Comparison of ENCODE assay signal across 6 cellular contexts in the genomic region with DNA sequence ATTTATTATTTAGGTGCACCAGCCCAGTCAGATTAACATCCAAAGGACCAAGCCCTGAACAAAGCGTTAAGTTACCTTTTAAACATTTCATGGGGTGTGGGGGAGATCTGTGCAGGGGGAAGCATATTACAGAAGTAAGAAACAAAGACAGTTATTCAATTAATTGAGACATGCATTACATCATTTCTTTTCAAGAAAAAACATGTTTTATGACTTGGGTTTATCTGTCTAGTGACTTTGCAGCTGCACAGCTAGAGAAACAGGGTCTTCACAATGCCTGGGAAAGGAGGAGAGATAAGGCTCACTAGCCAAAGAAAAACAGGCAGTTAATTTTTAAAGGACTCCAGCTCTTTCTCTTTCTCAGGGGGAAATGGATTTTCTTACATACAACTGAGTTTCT.
A peak's percentile ranks its signal among the peaks of the same experiment; 100 is the strongest.
DNase-seq lines count a peak whose midpoint lies in the region; ATAC-seq and TF ChIP-seq lines count a peak whose summit lies in the region.
"Not testable (repeated sequence)": the region's sequence is repeated elsewhere in the genome, so short reads cannot be mapped to it uniquely, and the experiment has no call there.

No MANE protein-coding gene starts in this region.

- not testable (repeated sequence) for H3K9ac ChIP-seq in endodermal cell (ENCODE audit: extremely low read depth, low read length, poor library complexity, severe bottlenecking)

- H3K36me3 ChIP-seq in HEK293 (ENCODE audit: control insufficient read depth in 2 of 2, insufficient read depth in 1 of 2, low read length in 2 of 2); RWPE2 (ENCODE audit: low read depth); endodermal cell (ENCODE audit: control insufficient read depth, insufficient read depth, low read length): not testable (repeated sequence)

- WGBS in endodermal cell (ENCODE audit: insufficient coverage in 1 of 2, insufficient read length in 1 of 2), 2 experiments: 100% methylated on average over 1 of the region's 1 CpG; no CpG with 5 or more reads in 1 of the 2 experiments

- peak overlapping the region; percentile 41 for H3K27ac Mint-ChIP-seq in endodermal cell
- peak overlapping the region; percentile 63 for H3K27ac Mint-ChIP-seq in mesothelial cell of epicardium
- peak overlapping the region; percentile 90 for H3K27ac Mint-ChIP-seq in progenitor cell of endocrine pancreas

- H3K27ac ChIP-seq in HEK293 (ENCODE audit: extremely low read depth, low read depth, low read length); endodermal cell (ENCODE audit: low read depth, low read length): not testable (repeated sequence)
- peak overlapping the region; percentile 29 for H3K27ac ChIP-seq in RWPE2 (ENCODE audit: poor library complexity, severe bottlenecking)

- not testable (repeated sequence) for ATAC-seq in RWPE2 (ENCODE audit: low read depth)

- not testable (repeated sequence) for H3K9me3 Mint-ChIP-seq in endodermal cell; mesothelial cell of epicardium; progenitor cell of endocrine pancreas (ENCODE audit: low read depth)

- H3K27me3 Mint-ChIP-seq in endodermal cell (ENCODE audit: insufficient read depth); mesothelial cell of epicardium (ENCODE audit: low read depth); progenitor cell of endocrine pancreas: not testable (repeated sequence)

- not testable (repeated sequence) for H3K4me3 ChIP-seq in HEK293 (ENCODE audit: low read depth, low read length); RWPE2 (ENCODE audit: severe bottlenecking)
- H3K4me3 ChIP-seq in endodermal cell (ENCODE audit: low read length): peak overlapping the region; percentile 27

- not testable (repeated sequence) for H3K36me3 Mint-ChIP-seq in endodermal cell (ENCODE audit: low read depth); mesothelial cell of epicardium; progenitor cell of endocrine pancreas (ENCODE audit: insufficient read depth)

- CTCF ChIA-PET in HEK293 (lab: Yijun Ruan, JAX): not testable (repeated sequence)

- H3K4me1 Mint-ChIP-seq in endodermal cell (peaks cover 31% of the 10 kb centered on the region), mesothelial cell of epicardium (peaks cover 18% of the 10 kb centered on the region), progenitor cell of endocrine pancreas (ENCODE audit: low read depth) (peaks cover 21% of the 10 kb centered on the region)

- POLR2A ChIA-PET in HEK293 (lab: Yijun Ruan, JAX): not testable (repeated sequence)

- H3K4me1 ChIP-seq in HEK293 (ENCODE audit: control insufficient read depth, insufficient read depth, low read length); RWPE2 (ENCODE audit: insufficient read depth, poor library complexity, severe bottlenecking); endodermal cell (ENCODE audit: control insufficient read depth, insufficient read depth, low read length): not testable (repeated sequence)

- TF ChIP-seq CTCF in HEK293 (tag by site-specific recombination; IDR thresholded peaks at IDR 0.05); RWPE2 (IDR thresholded peaks at IDR 0.05; ENCODE audit: poor library complexity, severe bottlenecking); endodermal cell (conservative IDR thresholded peaks at IDR 0.05); mesothelial cell of epicardium (IDR thresholded peaks at IDR 0.05; ENCODE audit: unreplicated experiment); progenitor cell of endocrine pancreas (IDR thresholded peaks at IDR 0.05; ENCODE audit: unreplicated experiment): not testable (repeated sequence)

- H3K9me3 ChIP-seq in HEK293 (ENCODE audit: control insufficient read depth, insufficient read depth, low read depth, low read length); RWPE2 (ENCODE audit: severe bottlenecking); endodermal cell (ENCODE audit: control insufficient read depth, low read length): not testable (repeated sequence)

- not testable (repeated sequence) for DNase-seq in RWPE2 (ENCODE audit: low spot score); endodermal cell; mesothelial cell of epicardium (ENCODE audit: low spot score in 2 of 2, unreplicated experiment in 2 of 2); progenitor cell of endocrine pancreas (ENCODE audit: low spot score, unreplicated experiment)
- DNase-seq in kidney glomerular epithelial cell (lab: John Stamatoyannopoulos, UW): peak; percentile 18

- H3K4me3 Mint-ChIP-seq in endodermal cell (peak overlapping the region; percentile 9), progenitor cell of endocrine pancreas (ENCODE audit: low read depth) (peak overlapping the region; percentile 17)
- not testable (repeated sequence) for H3K4me3 Mint-ChIP-seq in mesothelial cell of epicardium

- not testable (repeated sequence) for H3K27me3 ChIP-seq in RWPE2 (ENCODE audit: insufficient read depth, poor library complexity, severe bottlenecking); endodermal cell (ENCODE audit: control insufficient read depth, insufficient read depth, low read length, poor library complexity, severe bottlenecking)

TF ChIP-seq in HEK293, 187 proteins besides CTCF, POLR2A, EP300 and RAD21:
- 0 out of 2 replicates have a peak, but pooled peaks have one; percentile 31 for TF ChIP-seq KLF8 (tag by site-specific recombination; IDR thresholded peaks at IDR 0.05)
- TF ChIP-seq, protein P1, sequence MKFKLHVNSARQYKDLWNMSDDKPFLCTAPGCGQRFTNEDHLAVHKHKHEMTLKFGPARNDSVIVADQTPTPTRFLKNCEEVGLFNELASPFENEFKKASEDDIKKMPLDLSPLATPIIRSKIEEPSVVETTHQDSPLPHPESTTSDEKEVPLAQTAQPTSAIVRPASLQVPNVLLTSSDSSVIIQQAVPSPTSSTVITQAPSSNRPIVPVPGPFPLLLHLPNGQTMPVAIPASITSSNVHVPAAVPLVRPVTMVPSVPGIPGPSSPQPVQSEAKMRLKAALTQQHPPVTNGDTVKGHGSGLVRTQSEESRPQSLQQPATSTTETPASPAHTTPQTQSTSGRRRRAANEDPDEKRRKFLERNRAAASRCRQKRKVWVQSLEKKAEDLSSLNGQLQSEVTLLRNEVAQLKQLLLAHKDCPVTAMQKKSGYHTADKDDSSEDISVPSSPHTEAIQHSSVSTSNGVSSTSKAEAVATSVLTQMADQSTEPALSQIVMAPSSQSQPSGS (tag by site-specific recombination; IDR thresholded peaks at IDR 0.05; ENCODE audit: low read depth): 0 out of 2 replicates have a peak, but pooled peaks have one; percentile 27
